Comparison of ENCODE assay signal across 22 cellular contexts in the genomic region with DNA sequence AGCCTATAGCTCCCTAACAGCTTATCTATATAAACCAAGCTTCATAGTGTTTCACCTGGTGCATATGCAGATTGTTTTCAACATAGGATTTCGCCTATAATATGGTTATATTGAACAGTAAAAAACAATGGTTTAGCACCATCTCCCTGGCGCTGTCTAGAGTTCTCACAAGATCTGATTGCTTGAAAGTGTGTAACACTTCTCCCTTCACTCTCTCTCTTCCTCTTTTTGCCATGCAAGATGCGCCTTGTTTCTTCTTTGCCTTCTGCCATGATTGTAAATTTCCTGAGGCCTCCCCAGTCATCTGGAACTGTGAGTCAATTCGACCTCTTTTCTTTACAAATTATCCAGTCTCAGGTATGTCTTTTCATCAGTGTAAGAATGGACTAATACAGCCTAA.
"Had no signal": no experiment of that assay in that cellular context is flagged by ENCODE, and none has a peak within 500 bp of the region (broad histone marks: within the 10 kb centered on the region; RNA-seq: fewer than 3 reads in every experiment).

No MANE protein-coding gene starts in this region.

- H3K27me3 ChIP-seq: esophagus muscularis mucosa, gastrocnemius medialis, heart right ventricle, right lobe of liver, spleen, tibial artery, upper lobe of left lung, uterus had no signal

- ATAC-seq: gastrocnemius medialis; heart right ventricle; left lobe of liver; naive thymus-derived CD4-positive, alpha-beta T cell; psoas muscle; right lobe of liver; stimulated activated memory B cell treated with anti-CD40 and anti-IgM and Interleukin-4, amounts not matched to agents 10 μg/mL and 1 μg/mL and 100 μg/mL, for 72 hours had no signal

- FAIRE-seq: endometrium had no signal

- H3K4me3 ChIP-seq: esophagus muscularis mucosa, gastrocnemius medialis, heart right ventricle, psoas muscle, right lobe of liver, spleen, tibial artery, upper lobe of left lung, uterus had no signal

- H3K4me1 ChIP-seq: esophagus muscularis mucosa, gastrocnemius medialis, heart right ventricle, psoas muscle, right lobe of liver, spleen, tibial artery, upper lobe of left lung, uterus had no signal

- H3K9me3 ChIP-seq: esophagus muscularis mucosa, gastrocnemius medialis, psoas muscle, spleen, tibial artery, upper lobe of left lung, uterus had no signal

- H3K36me3 ChIP-seq: esophagus muscularis mucosa, gastrocnemius medialis, heart right ventricle, right lobe of liver, spleen, tibial artery, upper lobe of left lung, uterus had no signal

- H3K27ac ChIP-seq: epithelial cell of prostate, esophagus muscularis mucosa, gastrocnemius medialis, heart right ventricle, psoas muscle, right lobe of liver, spleen, tibial artery, upper lobe of left lung, uterus had no signal

- DNase-seq: effector memory CD4-positive, alpha-beta T cell; gastrocnemius medialis; heart right ventricle; islet precursor cell; mammary epithelial cell; naive thymus-derived CD4-positive, alpha-beta T cell; nephron progenitor cell; psoas muscle; retina; right lobe of liver; spleen; stimulated activated CD4-positive, alpha-beta T cell treated with anti-CD3 and anti-CD28 coated beads, Interleukin-15, amount 100 ng/mL, for 24 hours; stimulated activated CD4-positive, alpha-beta T cell treated with anti-CD3 and anti-CD28 coated beads, Interleukin-1b, Interleukin-23, amount 100 ng/mL, for 48 hours; stimulated activated CD4-positive, alpha-beta T cell treated with anti-CD3 and anti-CD28 coated beads, Interleukin-4, amount 100 ng/mL, for 24 hours; tibial artery; upper lobe of left lung; uterus had no signal
